Comparison of ENCODE assay signal across 22 cellular contexts in genomic region chr7:150594817-150595216, GRCh38. TPM values are rescaled to one million over a fixed set of nuclear protein-coding genes. Genes with fewer than 3 reads are reported as not detected.
DNase-seq lines count a peak whose midpoint lies in the region; ATAC-seq and TF ChIP-seq lines count a peak whose summit lies in the region.
"Had no signal": no experiment of that assay in that cellular context is flagged by ENCODE, and none has a peak within 500 bp of the region (broad histone marks: within the 10 kb centered on the region; RNA-seq: fewer than 3 reads in every experiment).

No MANE protein-coding gene starts in this region.

- H3K4me1 ChIP-seq in CD8-positive, alpha-beta T cell (ENCODE audit: insufficient read depth, low read length) = peaks cover 15% of the 10 kb centered on the region
- no peaks in the 10 kb centered on the region for H3K4me1 ChIP-seq in tibial nerve
- H3K4me1 ChIP-seq: SJSA1 had no signal

- no peak for TF ChIP-seq EP300 in tibial nerve (IDR thresholded peaks at IDR 0.05)

- 78 to 88% methylated on average over 1 of the region's 1 CpG for WGBS in tibial nerve, 2 donors

- H3K27ac Mint-ChIP-seq in activated naive CD8-positive, alpha-beta T cell = peak overlapping the region; percentile 4
- no peak overlapping the region for H3K27ac Mint-ChIP-seq in activated naive CD8-positive, alpha-beta T cell treated with anti-CD3 and anti-CD28 coated beads for 36 hours
- no peak overlapping the region for H3K27ac Mint-ChIP-seq in CD4-positive, alpha-beta T cell
- peak overlapping the region; percentile 41 for H3K27ac Mint-ChIP-seq in CD8-positive, alpha-beta T cell
- peak overlapping the region in 4 of 10 donors; percentile 8 to 91 (median 44) for H3K27ac Mint-ChIP-seq in naive thymus-derived CD8-positive, alpha-beta T cell

- TF ChIP-seq CTCF in CD4-positive, alpha-beta T cell (IDR thresholded peaks at IDR 0.05) = no peak
- no peak for TF ChIP-seq CTCF in CD8-positive, alpha-beta T cell (IDR thresholded peaks at IDR 0.05)
- TF ChIP-seq CTCF in tibial nerve (IDR thresholded peaks at IDR 0.05) = no peak

- H3K4me3 Mint-ChIP-seq in activated naive CD8-positive, alpha-beta T cell = no peak overlapping the region
- H3K4me3 Mint-ChIP-seq in activated naive CD8-positive, alpha-beta T cell treated with anti-CD3 and anti-CD28 coated beads for 36 hours = no peak overlapping the region
- H3K4me3 Mint-ChIP-seq in CD4-positive, alpha-beta T cell = peak overlapping the region; percentile 11
- no peak overlapping the region for H3K4me3 Mint-ChIP-seq in CD8-positive, alpha-beta T cell
- H3K4me3 Mint-ChIP-seq in naive thymus-derived CD8-positive, alpha-beta T cell = peak overlapping the region in 6 of 10 donors; percentile 5 to 56 (median 24)

- no peak overlapping the region for H3K4me3 ChIP-seq in CD8-positive, alpha-beta T cell (ENCODE audit: low read depth, low read length)
- H3K4me3 ChIP-seq in tibial nerve = no peak overlapping the region
- H3K4me3 ChIP-seq: SJSA1 had no signal

- no peak for ATAC-seq in CD4-positive, alpha-beta T cell (ENCODE audit: poor library complexity)
- no peak for ATAC-seq in CD8-positive, alpha-beta T cell
- no peak for ATAC-seq in naive thymus-derived CD8-positive, alpha-beta T cell
- ATAC-seq: HCT116 had no signal

- H3K4me1 Mint-ChIP-seq in activated naive CD8-positive, alpha-beta T cell (ENCODE audit: low read depth) = peaks cover 61% of the 10 kb centered on the region
- H3K4me1 Mint-ChIP-seq in activated naive CD8-positive, alpha-beta T cell treated with anti-CD3 and anti-CD28 coated beads for 36 hours = peaks cover 23% of the 10 kb centered on the region
- H3K4me1 Mint-ChIP-seq in CD4-positive, alpha-beta T cell (ENCODE audit: low read depth) = peaks cover 54% of the 10 kb centered on the region
- peaks cover 52% of the 10 kb centered on the region for H3K4me1 Mint-ChIP-seq in CD8-positive, alpha-beta T cell (ENCODE audit: low read depth)
- H3K4me1 Mint-ChIP-seq in naive thymus-derived CD8-positive, alpha-beta T cell = peaks cover 30 to 66% (median 59%) of the 10 kb centered on the region in 4 donors

- H3K36me3 ChIP-seq in CD8-positive, alpha-beta T cell (ENCODE audit: insufficient read depth, low read length) = no peaks in the 10 kb centered on the region
- H3K36me3 ChIP-seq in tibial nerve = no peaks in the 10 kb centered on the region
- H3K36me3 ChIP-seq: SJSA1 had no signal

- no peak overlapping the region for H3K27ac ChIP-seq in CD4-positive, alpha-beta T cell (ENCODE audit: low read depth, low read length)
- no peak overlapping the region for H3K27ac ChIP-seq in CD8-positive, alpha-beta T cell (ENCODE audit: low read depth, low read length)
- H3K27ac ChIP-seq in tibial nerve = no peak overlapping the region
- H3K27ac ChIP-seq: SJSA1 had no signal

- no peaks in the 10 kb centered on the region for H3K27me3 ChIP-seq in CD4-positive, alpha-beta T cell (ENCODE audit: control insufficient read depth, insufficient read depth, low read length)
- H3K27me3 ChIP-seq in CD8-positive, alpha-beta T cell (ENCODE audit: insufficient read depth, low read length) = no peaks in the 10 kb centered on the region
- no peaks in the 10 kb centered on the region for H3K27me3 ChIP-seq in tibial nerve
- H3K27me3 ChIP-seq: SJSA1 had no signal

- intact Hi-C loops in CD4-positive, alpha-beta T cell (cut with DNase I, micrococcal nuclease) = no loop called here
- intact Hi-C loops in CD8-positive, alpha-beta T cell (cut with DNase I, micrococcal nuclease) = no loop called here

- peaks cover 24% of the 10 kb centered on the region for H3K9me3 ChIP-seq in CD4-positive, alpha-beta T cell (ENCODE audit: control insufficient read depth, low read length)
- peaks cover 20% of the 10 kb centered on the region for H3K9me3 ChIP-seq in CD8-positive, alpha-beta T cell (ENCODE audit: low read length)
- H3K9me3 ChIP-seq in tibial nerve = peaks cover 0 to 39% (median 2%) of the 10 kb centered on the region in 4 donors
- H3K9me3 ChIP-seq: SJSA1 had no signal

- CTCF ChIA-PET in CD4-positive, alpha-beta T cell (lab: Charles Lee) = no interaction called here
- CTCF ChIA-PET in CD8-positive, alpha-beta T cell (lab: Charles Lee) = interaction anchor here (1.1 kb wide), 1 partner anchor 22 kb away, joined by 3 read pairs; no protein-coding TSS in a partner anchor

- no peak for DNase-seq in activated naive CD8-positive, alpha-beta T cell treated with anti-CD3 and anti-CD28 coated beads for 36 hours
- no peak for DNase-seq in CD4-positive, alpha-beta T cell
- DNase-seq in CD8-positive, alpha-beta T cell = no peak
- no peak for DNase-seq in naive thymus-derived CD8-positive, alpha-beta T cell
- DNase-seq in tibial nerve (ENCODE audit: low spot score in 2 of 2) = no peak
- no peak for DNase-seq in NCI-H146 treated with DMSO at 0.1 percent for 48 hours (lab: John Stamatoyannopoulos, UW; ENCODE audit: unreplicated experiment)
- DNase-seq: C1 segment of cervical spinal cord, DMS153, DND-41, KBM-7, MV-4-11, NCI-H1105, NCI-H146, NCI-H2029, NCI-H446, NCI-H774 had no signal

- peaks cover 14% of the 10 kb centered on the region for H3K9me3 Mint-ChIP-seq in activated naive CD8-positive, alpha-beta T cell (ENCODE audit: low read depth)
- peaks cover 65% of the 10 kb centered on the region for H3K9me3 Mint-ChIP-seq in activated naive CD8-positive, alpha-beta T cell treated with anti-CD3 and anti-CD28 coated beads for 36 hours
- peaks cover 23% of the 10 kb centered on the region for H3K9me3 Mint-ChIP-seq in CD4-positive, alpha-beta T cell
- H3K9me3 Mint-ChIP-seq in CD8-positive, alpha-beta T cell = peaks cover 35% of the 10 kb centered on the region
- H3K9me3 Mint-ChIP-seq in naive thymus-derived CD8-positive, alpha-beta T cell = peaks cover 0 to 79% (median 41%) of the 10 kb centered on the region in 9 donors

- no peaks in the 10 kb centered on the region for H3K27me3 Mint-ChIP-seq in activated naive CD8-positive, alpha-beta T cell
- no peaks in the 10 kb centered on the region for H3K27me3 Mint-ChIP-seq in activated naive CD8-positive, alpha-beta T cell treated with anti-CD3 and anti-CD28 coated beads for 36 hours
- no peaks in the 10 kb centered on the region for H3K27me3 Mint-ChIP-seq in CD4-positive, alpha-beta T cell
- H3K27me3 Mint-ChIP-seq in CD8-positive, alpha-beta T cell (ENCODE audit: low read depth) = no peaks in the 10 kb centered on the region
- no peaks in the 10 kb centered on the region for H3K27me3 Mint-ChIP-seq in naive thymus-derived CD8-positive, alpha-beta T cell

- H3K36me3 Mint-ChIP-seq in activated naive CD8-positive, alpha-beta T cell = peaks cover 29% of the 10 kb centered on the region
- H3K36me3 Mint-ChIP-seq in activated naive CD8-positive, alpha-beta T cell treated with anti-CD3 and anti-CD28 coated beads for 36 hours = peaks cover 54% of the 10 kb centered on the region
- peaks cover 82% of the 10 kb centered on the region for H3K36me3 Mint-ChIP-seq in CD4-positive, alpha-beta T cell (ENCODE audit: low read depth)
- H3K36me3 Mint-ChIP-seq in CD8-positive, alpha-beta T cell = peaks cover 51% of the 10 kb centered on the region
- peaks cover 0 to 34% (median 34%) of the 10 kb centered on the region in 3 donors for H3K36me3 Mint-ChIP-seq in naive thymus-derived CD8-positive, alpha-beta T cell

- TF ChIP-seq POLR2A in tibial nerve (IDR thresholded peaks at IDR 0.05) = no peak

- POLR2A ChIA-PET in CD4-positive, alpha-beta T cell (lab: Charles Lee) = interaction anchor here (1.4 kb wide), 1 partner anchor 9 kb away, joined by 3 read pairs; no protein-coding TSS in a partner anchor
- POLR2A ChIA-PET in CD8-positive, alpha-beta T cell (lab: Charles Lee) = interaction anchor here (1.2 kb wide), 1 partner anchor 15 kb away, joined by 3 read pairs; no protein-coding TSS in a partner anchor
- POLR2A ChIA-PET in naive thymus-derived CD8-positive, alpha-beta T cell (lab: Charles Lee) = interaction anchor here (0.5 to 2.1 kb wide), 5 partner anchors 18 to 145 kb away, joined by 3 to 5 read pairs (median 3); partner anchors contain the start of gene GIMAP6

RNA-seq across cellular contexts. Expression of gene GIMAP4, which starts 27.6 kb away (rescaled TPM):
- 10 to 100 TPM; 72.0 to 72.7 TPM for total RNA-seq in activated naive CD8-positive, alpha-beta T cell treated with anti-CD3 and anti-CD28 coated beads for 36 hours
- total RNA-seq in CD4-positive, alpha-beta T cell = 10 to 100 TPM; 20.7 to 23.6 TPM
- total RNA-seq in CD8-positive, alpha-beta T cell = 10 to 100 TPM; 11.8 to 13.8 TPM
- total RNA-seq in naive thymus-derived CD8-positive, alpha-beta T cell = 100 to 1,000 TPM; 381 to 403 TPM
- 100 to 1,000 TPM; 233 to 526 (median 341) TPM for polyA plus RNA-seq in naive thymus-derived CD8-positive, alpha-beta T cell
- total RNA-seq in tibial nerve = 10 to 100 TPM; 19.5 to 44.1 (median 31.8) TPM
- total RNA-seq: A673, LHCN-M2, MCF 10A, SJSA1 had no signal

RNA-seq across cellular contexts. Expression of gene GIMAP6, which starts 37.4 kb away (rescaled TPM):
- total RNA-seq in activated naive CD8-positive, alpha-beta T cell treated with anti-CD3 and anti-CD28 coated beads for 36 hours = 10 to 100 TPM; 34.2 to 34.8 TPM
- total RNA-seq in CD4-positive, alpha-beta T cell = 10 to 100 TPM; 14.3 to 14.9 TPM
- total RNA-seq in CD8-positive, alpha-beta T cell = 10 to 100 TPM; 10.5 to 10.8 TPM
- total RNA-seq in naive thymus-derived CD8-positive, alpha-beta T cell = 100 to 1,000 TPM; 213 to 216 TPM
- polyA plus RNA-seq in naive thymus-derived CD8-positive, alpha-beta T cell = 100 to 1,000 TPM; 115 to 173 (median 121) TPM
- total RNA-seq in tibial nerve = 10 to 100 TPM; 14.4 to 68.8 (median 29.4) TPM
- total RNA-seq: A673, LHCN-M2, MCF 10A, SJSA1 had no signal

Comparison
In these comparisons a context has a peak if more than half of its experiments do, and no peak if none do; other contexts are left out.
1. H3K27ac Mint-ChIP-seq: peak in activated naive CD8-positive, alpha-beta T cell (single experiment) and CD8-positive, alpha-beta T cell (single experiment); none in activated naive CD8-positive, alpha-beta T cell treated with anti-CD3 and anti-CD28 coated beads for 36 hours (single experiment) and CD4-positive, alpha-beta T cell (single experiment).
2. H3K4me3 Mint-ChIP-seq: peak in CD4-positive, alpha-beta T cell (single experiment) and naive thymus-derived CD8-positive, alpha-beta T cell (6 of 10); none in activated naive CD8-positive, alpha-beta T cell (single experiment), activated naive CD8-positive, alpha-beta T cell treated with anti-CD3 and anti-CD28 coated beads for 36 hours (single experiment) and CD8-positive, alpha-beta T cell (single experiment).
3. RNA of gene GIMAP4, which starts 27.6 kb away (total RNA-seq): 381 to 403 TPM in naive thymus-derived CD8-positive, alpha-beta T cell; 72.0 to 72.7 TPM in activated naive CD8-positive, alpha-beta T cell treated with anti-CD3 and anti-CD28 coated beads for 36 hours, 19.5 to 44.1 TPM in tibial nerve, 20.7 to 23.6 TPM in CD4-positive, alpha-beta T cell and 11.8 to 13.8 TPM in CD8-positive, alpha-beta T cell; every median in the first group is over 4 times any median in the second.